ENCODE assay signal across 28 cellular contexts in the genomic region with DNA sequence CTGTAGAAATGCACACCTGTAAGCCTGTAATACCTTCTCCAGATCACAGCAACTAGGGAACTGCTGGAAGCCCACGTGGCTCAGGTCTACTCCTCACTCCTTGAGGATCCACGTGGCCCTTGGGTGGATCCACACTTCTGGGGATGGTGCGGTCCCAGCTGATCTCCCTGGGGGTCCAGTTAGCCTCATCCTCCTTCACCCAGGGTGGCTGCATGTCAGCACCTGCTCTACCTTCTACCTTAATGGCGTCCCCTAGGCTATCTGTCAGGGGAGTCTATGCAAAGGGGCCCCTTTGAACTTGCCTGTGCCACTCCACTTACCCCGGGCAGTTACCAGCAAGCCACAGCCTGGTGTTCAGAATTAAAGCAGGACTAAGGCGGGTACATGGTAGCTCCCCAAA.
"Had no signal": no experiment of that assay in that cellular context is flagged by ENCODE, and none has a peak within 500 bp of the region (broad histone marks: within the 10 kb centered on the region; RNA-seq: fewer than 3 reads in every experiment).

No MANE protein-coding gene starts in this region.

- H3K4me3 ChIP-seq: left lung, lower lobe of right lung, pancreas, prostate gland, skin epidermis, stomach, testis, thyroid gland, transverse colon, upper lobe of left lung had no signal

- DNase-seq: hypothalamus; immature natural killer cell; kidney; left colon; left lung; lower lobe of right lung; mammary epithelial cell; mesenchymal stem cell; naive thymus-derived CD8-positive, alpha-beta T cell; nucleus accumbens; pancreas; posterior cingulate gyrus; right cardiac atrium; stimulated activated CD4-positive, alpha-beta T cell treated with anti-CD3 and anti-CD28 coated beads, Interleukin-12 subunit alpha, Interleukin-12 subunit beta, amount 100 ng/mL, for 4 hours; stimulated activated CD4-positive, alpha-beta T cell treated with anti-CD3 and anti-CD28 coated beads, Interleukin-15, amount 100 ng/mL, for 24 hours; stimulated activated CD4-positive, alpha-beta T cell treated with anti-CD3 and anti-CD28 coated beads, Interleukin-2, amount 100 ng/mL, for 24 hours; stimulated activated CD4-positive, alpha-beta T cell treated with anti-CD3 and anti-CD28 coated beads, Interleukin-4, amount 100 ng/mL, for 1 hour; stimulated activated naive B cell treated with anti-CD40 and anti-IgM and Interleukin-4, amounts not matched to agents 10 μg/mL and 1 μg/mL and 100 μg/mL, for 72 hours; stimulated activated naive CD8-positive, alpha-beta T cell treated with anti-CD3 and anti-CD28 coated beads, Interleukin-15, Interleukin-2, amounts not matched to agents 100 U/mL and 50 U/mL, for 24 hours; stomach; testis; thyroid gland; transverse colon had no signal

- H3K36me3 Mint-ChIP-seq: immature natural killer cell; naive thymus-derived CD8-positive, alpha-beta T cell; stimulated activated naive B cell treated with anti-CD40 and anti-IgM and Interleukin-4, amounts not matched to agents 10 μg/mL and 1 μg/mL and 100 μg/mL, for 72 hours had no signal

- H3K4me1 ChIP-seq: left lung, lower lobe of right lung, pancreas, prostate gland, testis, transverse colon, upper lobe of left lung had no signal

- H3K4me3 Mint-ChIP-seq: immature natural killer cell; naive thymus-derived CD8-positive, alpha-beta T cell; nephron; stimulated activated naive B cell treated with anti-CD40 and anti-IgM and Interleukin-4, amounts not matched to agents 10 μg/mL and 1 μg/mL and 100 μg/mL, for 72 hours had no signal

- H3K9me3 Mint-ChIP-seq: naive thymus-derived CD8-positive, alpha-beta T cell; nephron had no signal

- H3K27me3 ChIP-seq: left lung, pancreas, testis, thyroid gland, transverse colon, upper lobe of left lung had no signal

- H3K27ac Mint-ChIP-seq: immature natural killer cell; naive thymus-derived CD8-positive, alpha-beta T cell; stimulated activated naive B cell treated with anti-CD40 and anti-IgM and Interleukin-4, amounts not matched to agents 10 μg/mL and 1 μg/mL and 100 μg/mL, for 72 hours had no signal

- H3K27ac ChIP-seq: left lung, lower lobe of right lung, pancreas, prostate gland, skin epidermis, stomach, testis, thyroid gland, transverse colon, upper lobe of left lung had no signal

- ATAC-seq: left colon; left lung; lower lobe of right lung; naive thymus-derived CD8-positive, alpha-beta T cell; pancreas; right cardiac atrium; sciatic nerve; stimulated activated naive B cell treated with anti-CD40 and anti-IgM and Interleukin-4, amounts not matched to agents 10 μg/mL and 1 μg/mL and 100 μg/mL, for 72 hours; stimulated activated naive CD8-positive, alpha-beta T cell treated with anti-CD3 and anti-CD28 coated beads, Interleukin-15, Interleukin-2, amounts not matched to agents 100 U/mL and 50 U/mL, for 24 hours had no signal

- H3K4me1 Mint-ChIP-seq: immature natural killer cell; naive thymus-derived CD8-positive, alpha-beta T cell; stimulated activated naive B cell treated with anti-CD40 and anti-IgM and Interleukin-4, amounts not matched to agents 10 μg/mL and 1 μg/mL and 100 μg/mL, for 72 hours had no signal

- H3K36me3 ChIP-seq: left lung, lower lobe of right lung, pancreas, prostate gland, stomach, thyroid gland, transverse colon, upper lobe of left lung had no signal

- H3K9me3 ChIP-seq: left lung, lower lobe of right lung, pancreas, prostate gland, stomach, testis, thyroid gland, transverse colon, upper lobe of left lung had no signal
